8 cellular contexts compared by ENCODE assay signal in the genomic region with DNA sequence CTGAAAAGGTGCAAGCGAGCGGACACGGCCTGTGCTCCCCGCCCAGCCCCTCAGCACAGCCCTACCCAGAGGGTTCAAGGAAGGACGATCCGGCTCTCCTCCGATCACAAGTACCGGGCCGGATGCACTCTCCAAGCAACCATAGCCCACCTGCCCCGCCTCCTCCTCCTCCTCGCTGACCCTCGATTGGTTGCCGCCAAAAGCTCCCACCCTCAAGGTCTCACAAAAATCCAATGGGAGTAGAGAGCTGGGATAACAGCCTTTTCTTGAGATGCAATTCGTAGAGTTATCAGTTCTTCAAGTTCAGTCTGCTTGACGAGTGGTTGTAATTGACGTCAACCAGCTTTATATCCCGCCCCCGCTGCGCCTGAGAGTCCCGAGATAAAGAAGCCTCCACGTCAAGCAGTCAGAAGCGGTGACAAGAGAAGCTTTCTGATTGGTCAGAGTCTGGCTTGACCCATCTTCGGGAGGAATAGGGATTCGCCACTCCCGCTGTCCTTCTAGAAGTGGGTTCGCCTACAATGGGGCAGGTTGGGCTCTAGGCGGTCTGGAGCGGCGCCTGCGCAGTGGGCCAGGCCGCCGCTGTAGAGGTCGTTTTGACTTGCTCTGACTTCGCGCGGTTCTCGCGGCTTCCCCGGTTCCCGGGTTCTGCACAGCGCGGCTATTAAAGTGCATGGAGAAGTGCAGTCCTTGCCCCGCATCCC. TPM values are rescaled to one million over a fixed set of nuclear protein-coding genes. Genes with fewer than 3 reads are reported as not detected.
DNase-seq lines count a peak whose midpoint lies in the region; ATAC-seq, FAIRE-seq and TF ChIP-seq lines count a peak whose summit lies in the region.

Gene IFT27, minus strand, starts transcription at position 154 of the 704 bp plus-strand sequence. CDS start 412 bp downstream, outside the sequence.

- no peak for TF ChIP-seq POLR2A in esophagus muscularis mucosa (IDR thresholded peaks at IDR 0.05; ENCODE audit: low read depth)

- peak; percentile 100 for DNase-seq in DMS153 (lab: John Stamatoyannopoulos, UW)
- peak; percentile 95 for DNase-seq in KG1 (lab: John Stamatoyannopoulos, UW)
- DNase-seq in RCC 7860 (ENCODE audit: low spot score), result peak; percentile 99
- peak; percentile 94 to 99 for DNase-seq in activated T-cell treated with anti-CD3 and anti-CD28 coated beads, Interleukin-2, amount 50 U/mL, for 72 hours
- peak; percentile 100 for DNase-seq in esophagus muscularis mucosa (ENCODE audit: extremely low spot score)
- peak; percentile 94 to 99 for DNase-seq in stimulated activated CD8-positive, alpha-beta memory T cell treated with anti-CD3 and anti-CD28 coated beads, Interleukin-7, amount 100 ng/mL, for 4 hours (ENCODE audit: low read depth in 2 of 2)

- H3K27me3 ChIP-seq in esophagus muscularis mucosa, result no peaks in the 10 kb centered on the region
- H3K27me3 ChIP-seq in muscle layer of duodenum (ENCODE audit: low read depth, low read length), result no peaks in the 10 kb centered on the region

- H3K9me3 ChIP-seq in esophagus muscularis mucosa, result no peaks in the 10 kb centered on the region
- no peaks in the 10 kb centered on the region for H3K9me3 ChIP-seq in muscle layer of duodenum (ENCODE audit: control insufficient read depth in 1 of 2, low read length in 2 of 2)

- H3K9me3 Mint-ChIP-seq in activated T-cell treated with anti-CD3 and anti-CD28 coated beads, Interleukin-2, amount 50 U/mL, for 72 hours, result no peaks in the 10 kb centered on the region

- TF ChIP-seq EP300 in esophagus muscularis mucosa (IDR thresholded peaks at IDR 0.05), result no peak

- intact Hi-C loops in esophagus muscularis mucosa (cut with DNase I), result loop anchor here (5.0 to 10.0 kb wide), 2 partner anchors 241 to 411 kb away; partner anchors contain the start of gene C1QTNF6

- peak within 1 kb of the TSS; percentile 93 to 95 for H3K4me3 Mint-ChIP-seq in activated T-cell treated with anti-CD3 and anti-CD28 coated beads, Interleukin-2, amount 50 U/mL, for 72 hours

- H3K27me3 Mint-ChIP-seq in activated T-cell treated with anti-CD3 and anti-CD28 coated beads, Interleukin-2, amount 50 U/mL, for 72 hours (ENCODE audit: low read depth), result no peaks in the 10 kb centered on the region

- H3K27ac Mint-ChIP-seq in activated T-cell treated with anti-CD3 and anti-CD28 coated beads, Interleukin-2, amount 50 U/mL, for 72 hours, result peak within 1 kb of the TSS; percentile 95

- peaks cover 44% of the 10 kb centered on the region for H3K4me1 Mint-ChIP-seq in activated T-cell treated with anti-CD3 and anti-CD28 coated beads, Interleukin-2, amount 50 U/mL, for 72 hours (ENCODE audit: low read depth)

- TF ChIP-seq CTCF in esophagus muscularis mucosa (IDR thresholded peaks at IDR 0.05), result no peak

- peak within 1 kb of the TSS; percentile 86 to 94 (median 86) for H3K27ac ChIP-seq in esophagus muscularis mucosa (replicated peaks in 1 of 4)
- H3K27ac ChIP-seq in muscle layer of duodenum (ENCODE audit: low read length), result no peak within 1 kb of the TSS

- 1% methylated on average over 19 of the region's 43 CpGs for WGBS in esophagus muscularis mucosa

- ATAC-seq in GM21717 (IDR thresholded peaks at IDR 0.05; ENCODE audit: unreplicated experiment), result peak; percentile 84
- peak; percentile 92 to 93 for ATAC-seq in activated T-cell treated with anti-CD3 and anti-CD28 coated beads, Interleukin-2, amount 50 U/mL, for 72 hours (replicated peaks in 1 of 2)

- FAIRE-seq in RCC 7860 (lab: Jason Lieb, UNC), result peak; percentile 98

- H3K36me3 ChIP-seq in esophagus muscularis mucosa (no peaks in the 10 kb centered on the region), muscle layer of duodenum (ENCODE audit: control insufficient read depth in 1 of 2, insufficient read depth in 2 of 2, low read length in 2 of 2) (peaks cover 0 to 4% of the 10 kb centered on the region in 2 donors)

- H3K4me1 ChIP-seq in esophagus muscularis mucosa, result peaks cover 11 to 22% (median 19%) of the 10 kb centered on the region in 4 donors
- H3K4me1 ChIP-seq in muscle layer of duodenum (ENCODE audit: control insufficient read depth in 1 of 2, insufficient read depth in 2 of 2, low read length in 2 of 2), result peaks cover 11 to 16% of the 10 kb centered on the region in 2 donors

- H3K4me3 ChIP-seq in esophagus muscularis mucosa (peak within 1 kb of the TSS; percentile 69 to 93 (median 84)), muscle layer of duodenum (ENCODE audit: low read depth in 1 of 2, low read length in 2 of 2) (peak within 1 kb of the TSS; percentile 72 to 75)

- H3K36me3 Mint-ChIP-seq in activated T-cell treated with anti-CD3 and anti-CD28 coated beads, Interleukin-2, amount 50 U/mL, for 72 hours (ENCODE audit: insufficient read depth in 2 of 2), result no peaks in the 10 kb centered on the region

RNA-seq across cellular contexts. Expression of gene IFT27, which starts in this region (rescaled TPM):
- total RNA-seq in activated T-cell treated with anti-CD3 and anti-CD28 coated beads, Interleukin-2, amount 50 U/mL, for 72 hours, result 10 to 100 TPM; 25.8 to 26.3 TPM
- 10 to 100 TPM; 15.2 to 24.1 (median 17.0) TPM for total RNA-seq in esophagus muscularis mucosa
